27 cellular contexts compared by ENCODE assay signal in the genomic region with DNA sequence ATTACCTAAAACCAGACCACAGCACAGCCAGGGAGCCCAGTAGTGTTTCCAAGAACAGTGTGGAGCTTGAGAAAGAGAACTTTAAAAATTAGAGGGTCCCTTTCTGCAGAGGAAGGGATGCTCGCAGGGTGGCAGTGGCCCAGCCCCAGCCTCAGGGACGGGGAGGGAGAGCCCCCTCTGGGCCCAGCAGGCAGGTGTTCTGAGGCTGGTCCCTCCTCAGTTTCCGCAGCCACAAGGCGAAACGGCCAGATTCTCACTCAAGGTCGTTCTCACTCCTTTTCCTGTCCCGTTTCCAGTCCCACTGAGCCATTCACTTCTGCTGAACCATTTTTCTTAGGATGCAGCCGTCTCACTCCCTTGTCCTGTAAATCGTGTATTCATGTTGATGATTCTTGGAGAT. TPM values are rescaled to one million over a fixed set of nuclear protein-coding genes. Genes with fewer than 3 reads are reported as not detected.
"Had no signal": no experiment of that assay in that cellular context is flagged by ENCODE, and none has a peak within 500 bp of the region (broad histone marks: within the 10 kb centered on the region; RNA-seq: fewer than 3 reads in every experiment).

No MANE protein-coding gene starts in this region.

- H3K9me3 ChIP-seq: adrenal gland, body of pancreas, esophagus muscularis mucosa, gastroesophageal sphincter had no signal

- H3K27me3 ChIP-seq: body of pancreas had no signal

- H3K4me3 ChIP-seq: adrenal gland, body of pancreas, coronary artery, esophagus muscularis mucosa, gastroesophageal sphincter had no signal

- H3K27ac ChIP-seq: adrenal gland, body of pancreas, coronary artery, esophagus muscularis mucosa, foreskin keratinocyte, gastroesophageal sphincter, WERI-Rb-1 had no signal

- H3K4me1 ChIP-seq: foreskin keratinocyte had no signal

- DNase-seq: activated B cell treated with CpG ODN at 0.5 μM for 24 hours; activated CD4-positive, alpha-beta T cell treated with anti-CD3 and anti-CD28 coated beads for 48 hours; activated CD4-positive, alpha-beta T cell treated with anti-CD3 and anti-CD28 coated beads, Interleukin-2, amount 50 U/mL, for 1 hour; activated CD4-positive, alpha-beta T cell treated with anti-CD3 and anti-CD28 coated beads, Interleukin-2, amount 50 U/mL, for 48 hours; activated CD8-positive, alpha-beta memory T cell treated with anti-CD3 and anti-CD28 coated beads for 24 hours; activated CD8-positive, alpha-beta T cell treated with anti-CD3 and anti-CD28 coated beads for 36 hours; activated effector memory CD4-positive, alpha-beta T cell treated with Interleukin-2 at 50 U/mL for 16 hours; activated naive CD4-positive, alpha-beta T cell treated with anti-CD3 and anti-CD28 coated beads for 36 hours; activated naive CD8-positive, alpha-beta T cell treated with anti-CD3 and anti-CD28 coated beads for 36 hours; activated naive CD8-positive, alpha-beta T cell treated with anti-CD3 and anti-CD28 coated beads, Interleukin-2, amount 50 U/mL, for 24 hours; activated T-cell treated with anti-CD3 and anti-CD28 coated beads, Interleukin-2, amount 50 U/mL, for 4 hours; aorta; effector memory CD4-positive, alpha-beta T cell; erythroblast; foreskin keratinocyte; T-helper 1 cell; T-helper 17 cell; T1000; WERI-Rb-1 had no signal

- H3K36me3 ChIP-seq: adrenal gland, WERI-Rb-1 had no signal

- ATAC-seq: activated CD4-positive, CD25-positive, alpha-beta regulatory T cell treated with anti-CD3 and anti-CD28 coated beads, Interleukin-2, amount 50 U/mL, for 24 hours; activated CD8-positive, alpha-beta T cell treated with anti-CD3 and anti-CD28 coated beads for 36 hours; activated naive CD8-positive, alpha-beta T cell treated with anti-CD3 and anti-CD28 coated beads, Interleukin-2, amount 50 U/mL, for 24 hours; activated T-cell treated with anti-CD3 and anti-CD28 coated beads, Interleukin-2, amount 50 U/mL, for 4 hours; activated T-helper 17 cell treated with anti-CD3 and anti-CD28 coated beads, Interleukin-2, amount 50 U/mL, for 72 hours; body of pancreas; foreskin keratinocyte; gastroesophageal sphincter; T-helper 17 cell had no signal

RNA-seq across cellular contexts. Expression of a gene that starts 20.0 kb away (rescaled TPM):
- total RNA-seq: activated B cell treated with CpG ODN at 0.5 μM for 24 hours; activated CD8-positive, alpha-beta T cell treated with anti-CD3 and anti-CD28 coated beads for 36 hours; activated naive CD4-positive, alpha-beta T cell treated with anti-CD3 and anti-CD28 coated beads for 36 hours; activated naive CD8-positive, alpha-beta T cell treated with anti-CD3 and anti-CD28 coated beads for 36 hours; activated T-cell treated with anti-CD3 and anti-CD28 coated beads, Interleukin-2, amount 50 U/mL, for 4 hours; body of pancreas; cerebellum; esophagus muscularis mucosa; foreskin keratinocyte; gastroesophageal sphincter; T-helper 17 cell had no signal
- polyA plus RNA-seq: aorta, foreskin keratinocyte had no signal
